2 cellular contexts compared by ENCODE assay signal in genomic region chr7:149322737-149323136, GRCh38.
TF ChIP-seq lines count a peak whose summit lies in the region.

No MANE protein-coding gene starts in this region.

TF ChIP-seq in IMR-90, 13 proteins besides CTCF, POLR2A, EP300 and RAD21:
- TF ChIP-seq MXI1 (IDR thresholded peaks at IDR 0.05; ENCODE audit: borderline replicate concordance, low read depth, low read length) (no peak), BHLHE40 (IDR thresholded peaks at IDR 0.05; ENCODE audit: low read depth, low read length) (no peak), SMC3 (IDR thresholded peaks at IDR 0.05; ENCODE audit: low read depth, low read length) (no peak), MAZ (IDR thresholded peaks at IDR 0.05; ENCODE audit: borderline replicate concordance, low read depth, low read length) (no peak), MAFK (IDR thresholded peaks at IDR 0.05; ENCODE audit: low read depth, low read length) (no peak), CHD1 (IDR thresholded peaks at IDR 0.05; ENCODE audit: low read depth, low read length) (no peak), RFX5 (IDR thresholded peaks at IDR 0.05; ENCODE audit: low read depth, low read length) (no peak), NFE2L2 (IDR thresholded peaks at IDR 0.05; ENCODE audit: low read depth, low read length) (no peak), FOS (IDR thresholded peaks at IDR 0.05; ENCODE audit: low read depth, low read length) (no peak), RCOR1 (IDR thresholded peaks at IDR 0.05; ENCODE audit: insufficient replicate concordance, low read length) (no peak), CEBPB (IDR thresholded peaks at IDR 0.05; ENCODE audit: low read depth, low read length) (no peak)
- TF ChIP-seq, protein P1, sequence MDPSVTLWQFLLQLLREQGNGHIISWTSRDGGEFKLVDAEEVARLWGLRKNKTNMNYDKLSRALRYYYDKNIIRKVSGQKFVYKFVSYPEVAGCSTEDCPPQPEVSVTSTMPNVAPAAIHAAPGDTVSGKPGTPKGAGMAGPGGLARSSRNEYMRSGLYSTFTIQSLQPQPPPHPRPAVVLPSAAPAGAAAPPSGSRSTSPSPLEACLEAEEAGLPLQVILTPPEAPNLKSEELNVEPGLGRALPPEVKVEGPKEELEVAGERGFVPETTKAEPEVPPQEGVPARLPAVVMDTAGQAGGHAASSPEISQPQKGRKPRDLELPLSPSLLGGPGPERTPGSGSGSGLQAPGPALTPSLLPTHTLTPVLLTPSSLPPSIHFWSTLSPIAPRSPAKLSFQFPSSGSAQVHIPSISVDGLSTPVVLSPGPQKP (IDR thresholded peaks at IDR 0.05; ENCODE audit: borderline replicate concordance, low read depth, low read length), result no peak
- TF ChIP-seq, protein P2, sequence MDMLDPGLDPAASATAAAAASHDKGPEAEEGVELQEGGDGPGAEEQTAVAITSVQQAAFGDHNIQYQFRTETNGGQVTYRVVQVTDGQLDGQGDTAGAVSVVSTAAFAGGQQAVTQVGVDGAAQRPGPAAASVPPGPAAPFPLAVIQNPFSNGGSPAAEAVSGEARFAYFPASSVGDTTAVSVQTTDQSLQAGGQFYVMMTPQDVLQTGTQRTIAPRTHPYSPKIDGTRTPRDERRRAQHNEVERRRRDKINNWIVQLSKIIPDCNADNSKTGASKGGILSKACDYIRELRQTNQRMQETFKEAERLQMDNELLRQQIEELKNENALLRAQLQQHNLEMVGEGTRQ (IDR thresholded peaks at IDR 0.05; ENCODE audit: low read depth, low read length), result no peak

TF ChIP-seq in K562, 482 proteins besides CTCF, POLR2A, EP300 and RAD21:
- TF ChIP-seq TAF1 (IDR thresholded peaks at IDR 0.05; ENCODE audit: control insufficient read depth, extremely low read depth, insufficient read depth, low read length, severe bottlenecking) (no peak), GATA2 (CRISPR knock-in tag; IDR thresholded peaks at IDR 0.05) (no peak), ZNF143 (CRISPR knock-in tag; IDR thresholded peaks at IDR 0.05) (no peak), CHD1 (IDR thresholded peaks at IDR 0.05; ENCODE audit: low read length) (no peak), CTBP1 (IDR thresholded peaks at IDR 0.05; ENCODE audit: borderline replicate concordance) (no peak), SIX5 (IDR thresholded peaks at IDR 0.05; ENCODE audit: borderline replicate concordance in 1 of 2, insufficient read depth in 1 of 2, low read depth in 1 of 2, low read length in 2 of 2) (no peak), CCAR2 (IDR thresholded peaks at IDR 0.05; ENCODE audit: low read depth, low read length) (no peak), LARP7 (IDR thresholded peaks at IDR 0.05) (no peak), IRF2 (CRISPR knock-in tag; IDR thresholded peaks at IDR 0.05) (no peak), ZNF184 (CRISPR knock-in tag; IDR thresholded peaks at IDR 0.05) (no peak), HDGF (IDR thresholded peaks at IDR 0.05) (no peak), KAT7 (CRISPR knock-in tag; IDR thresholded peaks at IDR 0.05; ENCODE audit: borderline replicate concordance) (no peak)
